ENCODE assay signal across 23 cellular contexts in the genomic region with DNA sequence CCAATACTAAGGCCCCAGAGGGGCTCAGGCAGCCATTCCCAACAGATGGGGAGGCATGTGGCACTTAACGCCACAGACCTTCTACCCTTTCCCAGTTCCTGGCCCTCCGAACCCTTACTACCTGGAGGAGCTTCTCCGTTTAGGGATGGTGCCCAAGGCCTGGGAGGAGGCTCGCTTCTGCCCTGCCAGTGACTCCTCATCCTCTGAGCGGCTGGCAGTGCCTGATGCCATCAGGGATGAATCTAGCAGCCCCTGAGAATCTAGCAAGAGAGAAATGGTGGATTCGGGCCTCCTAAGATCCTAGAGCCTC. TPM values are rescaled to one million over a fixed set of nuclear protein-coding genes. Genes with fewer than 3 reads are reported as not detected.
DNase-seq lines count a peak whose midpoint lies in the region; ATAC-seq and TF ChIP-seq lines count a peak whose summit lies in the region.
"Had no signal": no experiment of that assay in that cellular context is flagged by ENCODE, and none has a peak within 500 bp of the region (broad histone marks: within the 10 kb centered on the region; RNA-seq: fewer than 3 reads in every experiment).

No MANE protein-coding gene starts in this region.

- H3K4me1 Mint-ChIP-seq in stimulated activated effector memory CD8-positive, alpha-beta T cell treated with anti-CD3 and anti-CD28 coated beads, Interleukin-12 subunit alpha, Interleukin-12 subunit beta, amount 100 ng/mL, for 72 hours, result peaks cover 52% of the 10 kb centered on the region

- ATAC-seq in left cardiac atrium (no peak), left ventricle myocardium superior (no peak), HG03354 (IDR thresholded peaks at IDR 0.05; ENCODE audit: poor library complexity, severe bottlenecking, unreplicated experiment) (no peak)
- ATAC-seq in stimulated activated effector memory CD8-positive, alpha-beta T cell treated with anti-CD3 and anti-CD28 coated beads, Interleukin-12 subunit alpha, Interleukin-12 subunit beta, amount 100 ng/mL, for 72 hours, result no peak
- ATAC-seq: HCT116 had no signal

- H3K9me3 ChIP-seq in right atrium auricular region, result no peaks in the 10 kb centered on the region
- H3K9me3 ChIP-seq: suprapubic skin had no signal

- POLR2A ChIA-PET in RWPE1 (lab: Yijun Ruan, JAX; ENCODE audit: low non-redundant PET), result no interaction called here

- intact Hi-C loops in left cardiac atrium (cut with DNase I) (no loop called here), left ventricle myocardium superior (cut with micrococcal nuclease) (no loop called here)

- peak overlapping the region; percentile 98 for H3K4me3 Mint-ChIP-seq in stimulated activated effector memory CD8-positive, alpha-beta T cell treated with anti-CD3 and anti-CD28 coated beads, Interleukin-12 subunit alpha, Interleukin-12 subunit beta, amount 100 ng/mL, for 72 hours

- H3K27ac Mint-ChIP-seq in stimulated activated effector memory CD8-positive, alpha-beta T cell treated with anti-CD3 and anti-CD28 coated beads, Interleukin-12 subunit alpha, Interleukin-12 subunit beta, amount 100 ng/mL, for 72 hours, result peak overlapping the region; percentile 81

- CTCF ChIA-PET in RWPE1 (lab: Yijun Ruan, JAX), result no interaction called here

- peaks cover 0 to 58% of the 10 kb centered on the region in 2 donors for H3K4me1 ChIP-seq in right atrium auricular region

- H3K9me3 Mint-ChIP-seq in stimulated activated effector memory CD8-positive, alpha-beta T cell treated with anti-CD3 and anti-CD28 coated beads, Interleukin-12 subunit alpha, Interleukin-12 subunit beta, amount 100 ng/mL, for 72 hours, result no peaks in the 10 kb centered on the region
- H3K9me3 Mint-ChIP-seq: IgD-negative memory B cell had no signal

- H3K36me3 Mint-ChIP-seq in stimulated activated effector memory CD8-positive, alpha-beta T cell treated with anti-CD3 and anti-CD28 coated beads, Interleukin-12 subunit alpha, Interleukin-12 subunit beta, amount 100 ng/mL, for 72 hours, result peaks cover 64% of the 10 kb centered on the region
- H3K36me3 Mint-ChIP-seq: IgD-negative memory B cell had no signal

- no peak overlapping the region for H3K4me3 ChIP-seq in right atrium auricular region
- H3K4me3 ChIP-seq: skin epidermis, suprapubic skin had no signal

- peaks cover 37% of the 10 kb centered on the region for H3K36me3 ChIP-seq in right atrium auricular region

- H3K27ac ChIP-seq in RWPE1 (peak overlapping the region; percentile 9; the same call in 1 of the 2 replicates), right atrium auricular region (peak overlapping the region; percentile 91)
- H3K27ac ChIP-seq: HL-60, suprapubic skin had no signal

- DNase-seq in left cardiac atrium, result peak; percentile 18
- DNase-seq in left ventricle myocardium superior, result no peak
- DNase-seq in RWPE1 (ENCODE audit: low spot score), result no peak
- no peak for DNase-seq in right atrium auricular region (ENCODE audit: low spot score)
- DNase-seq in stimulated activated effector memory CD8-positive, alpha-beta T cell treated with anti-CD3 and anti-CD28 coated beads, Interleukin-12 subunit alpha, Interleukin-12 subunit beta, amount 100 ng/mL, for 72 hours (ENCODE audit: low spot score in 2 of 2), result no peak
- DNase-seq in SKM-1 treated with dmso at 0.1 percent for 144 hours (lab: John Stamatoyannopoulos, UW; ENCODE audit: unreplicated experiment), result no peak
- DNase-seq in kidney tubule cell (ENCODE audit: low spot score), result no peak
- DNase-seq: activated gamma-delta T cell treated with Interleukin-2 at 50 U/mL for 16 hours; AML-193; cortex of kidney; GDM1; NCI-H187; NCI-H446; NK-92 treated with Interleukin-12 subunit alpha and Interleukin-12 subunit beta, amount 100 ng/mL, for 24 hours; RPMI8226; stimulated activated CD4-positive, alpha-beta T cell treated with anti-CD3 and anti-CD28 coated beads, Interleukin-4, amount 100 ng/mL, for 1 hour; SW 1271 had no signal

- no peaks in the 10 kb centered on the region for H3K27me3 ChIP-seq in right atrium auricular region
- H3K27me3 ChIP-seq: suprapubic skin had no signal

- TF ChIP-seq CTCF in RWPE1 (conservative IDR thresholded peaks at IDR 0.05; ENCODE audit: low read depth) (no peak), right atrium auricular region (IDR thresholded peaks at IDR 0.05) (no peak)

RNA-seq across cellular contexts. Expression of gene MCRS1, which starts 2.0 kb away (rescaled TPM):
- total RNA-seq in left cardiac atrium (10 to 100 TPM; 63.2 to 78.4 TPM), left ventricle myocardium superior (94.4 TPM), right atrium auricular region (10 to 100 TPM; 81.8 to 82.8 TPM)

RNA-seq across cellular contexts. Expression of gene KCNH3, which starts 27.1 kb away (rescaled TPM):
- total RNA-seq in left cardiac atrium, result under 1 TPM; 0.44 to 0.73 TPM
- total RNA-seq in left ventricle myocardium superior, result 0.30 TPM
- total RNA-seq in right atrium auricular region, result 1 to 10 TPM in 1 of 2 donors, under 1 TPM in 1; 0.19 to 1.0 TPM

RNA-seq across cellular contexts. Expression of gene FAM186B, which starts 39.5 kb away (rescaled TPM):
- total RNA-seq in left cardiac atrium, result under 1 TPM; 0.29 to 0.31 TPM
- total RNA-seq in left ventricle myocardium superior, result 0.47 TPM
- under 1 TPM in 1 of 2 donors, not detected in 1; 0.28 TPM for total RNA-seq in right atrium auricular region

RNA-seq across cellular contexts. Expression of gene PRPF40B, which starts 57.5 kb away (rescaled TPM):
- total RNA-seq in left cardiac atrium (10 to 100 TPM; 14.3 to 21.1 TPM), left ventricle myocardium superior (21.1 TPM), right atrium auricular region (10 to 100 TPM; 14.9 to 16.0 TPM)
